1 cellular context compared by ENCODE assay signal in genomic region chr20:63857751-63858392, GRCh38.
A peak's percentile ranks its signal among the peaks of the same experiment; 100 is the strongest.
TF ChIP-seq lines count a peak whose summit lies in the region.

No MANE protein-coding gene starts in this region.

TF ChIP-seq in HepG2, 621 proteins besides CTCF, POLR2A, EP300 and RAD21 (continued from another document):
- no peak for TF ChIP-seq ZNF281 (CRISPR knock-in tag; IDR thresholded peaks at IDR 0.05; ENCODE audit: borderline replicate concordance)
- TF ChIP-seq ZSCAN9 (CRISPR knock-in tag; IDR thresholded peaks at IDR 0.05; ENCODE audit: borderline replicate concordance) = no peak
- no peak for TF ChIP-seq MIER2 (CRISPR knock-in tag; IDR thresholded peaks at IDR 0.05)
- no peak for TF ChIP-seq ELK4 (CRISPR knock-in tag; IDR thresholded peaks at IDR 0.05; ENCODE audit: borderline replicate concordance)
- no peak for TF ChIP-seq ZMAT3 (CRISPR knock-in tag; conservative IDR thresholded peaks at IDR 0.05)
- no peak for TF ChIP-seq SAP130 (CRISPR knock-in tag; IDR thresholded peaks at IDR 0.05; ENCODE audit: low read depth)
- no peak for TF ChIP-seq ZNF710 (CRISPR knock-in tag; IDR thresholded peaks at IDR 0.05; ENCODE audit: borderline replicate concordance)
- TF ChIP-seq POGZ (CRISPR knock-in tag; IDR thresholded peaks at IDR 0.05) = no peak
- TF ChIP-seq FOXM1 (CRISPR knock-in tag; IDR thresholded peaks at IDR 0.05) = no peak
- no peak for TF ChIP-seq ARNT2 (CRISPR knock-in tag; IDR thresholded peaks at IDR 0.05; ENCODE audit: low read depth)
- TF ChIP-seq ZC3H4 (CRISPR knock-in tag; IDR thresholded peaks at IDR 0.05; ENCODE audit: borderline replicate concordance) = no peak; the same call in 1 of the 2 replicates
- TF ChIP-seq GLMP (CRISPR knock-in tag; IDR thresholded peaks at IDR 0.05; ENCODE audit: borderline replicate concordance) = no peak
- no peak for TF ChIP-seq ZMAT5 (CRISPR knock-in tag; IDR thresholded peaks at IDR 0.05; ENCODE audit: borderline replicate concordance, low read depth)
- peak; percentile 28 for TF ChIP-seq POLR2G (IDR thresholded peaks at IDR 0.05; ENCODE audit: low read depth, low read length)
- no peak for TF ChIP-seq MEIS1 (CRISPR knock-in tag; IDR thresholded peaks at IDR 0.05; ENCODE audit: borderline replicate concordance)
- no peak for TF ChIP-seq ARNT (IDR thresholded peaks at IDR 0.05)
- TF ChIP-seq MIXL1 (CRISPR knock-in tag; IDR thresholded peaks at IDR 0.05) = 0 out of 2 replicates have a peak, but pooled peaks have one; percentile 8
- TF ChIP-seq ZNF205 (CRISPR knock-in tag; IDR thresholded peaks at IDR 0.05) = no peak
- TF ChIP-seq ZNF839 (CRISPR knock-in tag; IDR thresholded peaks at IDR 0.05; ENCODE audit: borderline replicate concordance) = no peak
- TF ChIP-seq ZBED4 (CRISPR knock-in tag; IDR thresholded peaks at IDR 0.05; ENCODE audit: borderline replicate concordance) = no peak
- TF ChIP-seq SKIL (CRISPR knock-in tag; IDR thresholded peaks at IDR 0.05; ENCODE audit: borderline replicate concordance) = no peak
- TF ChIP-seq MZF1 (CRISPR knock-in tag; IDR thresholded peaks at IDR 0.05; ENCODE audit: borderline replicate concordance) = no peak
